ENCODE assay signal across 8 cellular contexts in the genomic region with DNA sequence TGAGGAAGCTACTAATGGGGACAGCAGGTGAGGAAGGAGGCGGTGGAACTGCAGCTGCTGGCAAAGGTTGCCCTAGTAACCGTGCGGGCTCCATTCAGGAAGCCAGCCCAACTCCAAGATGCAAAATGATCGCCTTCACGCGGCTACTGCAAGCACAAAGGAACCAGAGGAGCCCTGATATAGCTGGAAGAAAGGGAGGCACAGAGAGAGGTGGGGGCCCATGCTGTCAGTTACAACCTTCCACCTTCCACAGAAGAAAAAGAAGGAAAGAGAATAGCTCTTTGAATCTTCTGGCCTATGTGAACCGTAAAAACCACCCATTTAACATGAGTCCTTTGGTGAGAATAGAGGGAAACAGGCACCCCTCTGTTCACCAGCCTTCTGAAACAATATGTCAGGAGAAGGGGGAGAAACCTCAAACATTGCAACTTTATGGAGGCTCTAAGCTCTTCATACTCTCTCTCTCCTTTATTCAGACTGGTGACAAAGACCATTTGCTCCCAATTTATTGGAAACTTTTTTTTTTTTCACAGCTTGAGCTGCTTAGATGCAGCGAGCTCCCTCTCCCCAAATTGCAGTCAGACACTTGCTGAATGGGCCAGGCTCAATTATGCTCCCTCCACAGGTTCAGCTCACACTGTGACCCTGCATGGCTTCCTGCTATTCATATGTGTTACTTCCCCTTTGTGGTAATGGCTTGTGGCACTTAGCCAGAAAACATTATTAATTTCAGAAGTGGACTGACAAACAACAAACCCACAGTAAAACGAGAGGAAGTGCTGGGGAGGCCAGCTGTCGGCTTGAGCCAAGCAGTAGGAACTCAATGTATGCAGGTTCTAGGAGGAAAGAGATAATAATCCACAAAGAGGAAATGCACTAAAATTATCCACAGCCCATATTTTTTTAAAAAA. TPM values are rescaled to one million over a fixed set of nuclear protein-coding genes. Genes with fewer than 3 reads are reported as not detected.
A peak's percentile ranks its signal among the peaks of the same experiment; 100 is the strongest.
DNase-seq lines count a peak whose midpoint lies in the region; ATAC-seq, FAIRE-seq and TF ChIP-seq lines count a peak whose summit lies in the region.

No MANE protein-coding gene starts in this region.

- no peak overlapping the region for H3K27ac Mint-ChIP-seq in glutamatergic neuron (ENCODE audit: unreplicated experiment)

- DNase-seq in GM13977 (ENCODE audit: low spot score): peak; percentile 74
- peak; percentile 13 for DNase-seq in H4 (ENCODE audit: low spot score)
- peak; percentile 97 for DNase-seq in KG1 (lab: John Stamatoyannopoulos, UW)
- DNase-seq in bronchial epithelial cell (ENCODE audit: low read depth): peak; percentile 80
- peak; percentile 52 to 71 for DNase-seq in left colon
- DNase-seq in stomach: peak; percentile 34
- no peak for DNase-seq in glutamatergic neuron

- H3K9me3 Mint-ChIP-seq in glutamatergic neuron (ENCODE audit: unreplicated experiment): peaks cover 10% of the 10 kb centered on the region

- peaks cover 1% of the 10 kb centered on the region for H3K36me3 ChIP-seq in bronchial epithelial cell (ENCODE audit: control insufficient read depth, insufficient read depth, low read length)
- peaks cover 0 to 10% (median 4%) of the 10 kb centered on the region in 4 donors for H3K36me3 ChIP-seq in stomach

- no peak for FAIRE-seq in bronchial epithelial cell (lab: Jason Lieb, UNC)

- peaks cover 9% of the 10 kb centered on the region for H3K27me3 Mint-ChIP-seq in glutamatergic neuron (ENCODE audit: unreplicated experiment)

- 21 to 45% (median 41%) methylated on average over 10 of the region's 10 CpGs for WGBS in stomach, 5 donors

- no peaks in the 10 kb centered on the region for H3K9me3 ChIP-seq in stomach

- in situ Hi-C loops in GM13977 (cut with MboI; ENCODE audit: low pct_unique_long_range_greater_than_20kb, low sequenced_read_pairs, unreplicated experiment): no loop called here

- TF ChIP-seq EP300 in stomach (IDR thresholded peaks at IDR 0.05): no peak

- H3K4me3 ChIP-seq in bronchial epithelial cell (ENCODE audit: low read depth, low read length) (no peak overlapping the region), stomach (peak overlapping the region in 1 of 4 donors; percentile 17)

- TF ChIP-seq CTCF in GM13977 (IDR thresholded peaks at IDR 0.05; ENCODE audit: extremely low read depth, insufficient read depth, missing control alignments): no peak
- no peak for TF ChIP-seq CTCF in bronchial epithelial cell (IDR thresholded peaks at IDR 0.05; ENCODE audit: insufficient read depth, low read length, severe bottlenecking)
- no peak for TF ChIP-seq CTCF in stomach (IDR thresholded peaks at IDR 0.05)
- TF ChIP-seq CTCF in glutamatergic neuron (IDR thresholded peaks at IDR 0.05; ENCODE audit: partially characterized antibody, unreplicated experiment): no peak

- no peak overlapping the region for H3K4me3 Mint-ChIP-seq in glutamatergic neuron (ENCODE audit: unreplicated experiment)

- H3K27ac ChIP-seq in stomach: peak overlapping the region; percentile 34 to 97 (median 58)

- no peak for TF ChIP-seq POLR2A in stomach (IDR thresholded peaks at IDR 0.05)

- peak; percentile 67 for ATAC-seq in left colon

- H3K36me3 Mint-ChIP-seq in glutamatergic neuron (ENCODE audit: unreplicated experiment): no peaks in the 10 kb centered on the region

- H3K4me1 ChIP-seq in stomach: peaks cover 23 to 64% (median 38%) of the 10 kb centered on the region in 4 donors

- H3K27me3 ChIP-seq in bronchial epithelial cell (ENCODE audit: control insufficient read depth, insufficient read depth, low read length) (no peaks in the 10 kb centered on the region), stomach (no peaks in the 10 kb centered on the region)

- peaks cover 28% of the 10 kb centered on the region for H3K4me1 Mint-ChIP-seq in glutamatergic neuron (ENCODE audit: low read depth, unreplicated experiment)

- intact Hi-C loops in left colon (cut with DNase I, micrococcal nuclease) (no loop called here), stomach (cut with DNase I; ENCODE audit: low total_unique reads) (no loop called here)

TF ChIP-seq in PFSK-1, 5 proteins besides CTCF, POLR2A, EP300 and RAD21:
- no peak for TF ChIP-seq SIN3A (IDR thresholded peaks at IDR 0.05; ENCODE audit: borderline replicate concordance, insufficient read depth, low read length)
- TF ChIP-seq, protein P1, sequence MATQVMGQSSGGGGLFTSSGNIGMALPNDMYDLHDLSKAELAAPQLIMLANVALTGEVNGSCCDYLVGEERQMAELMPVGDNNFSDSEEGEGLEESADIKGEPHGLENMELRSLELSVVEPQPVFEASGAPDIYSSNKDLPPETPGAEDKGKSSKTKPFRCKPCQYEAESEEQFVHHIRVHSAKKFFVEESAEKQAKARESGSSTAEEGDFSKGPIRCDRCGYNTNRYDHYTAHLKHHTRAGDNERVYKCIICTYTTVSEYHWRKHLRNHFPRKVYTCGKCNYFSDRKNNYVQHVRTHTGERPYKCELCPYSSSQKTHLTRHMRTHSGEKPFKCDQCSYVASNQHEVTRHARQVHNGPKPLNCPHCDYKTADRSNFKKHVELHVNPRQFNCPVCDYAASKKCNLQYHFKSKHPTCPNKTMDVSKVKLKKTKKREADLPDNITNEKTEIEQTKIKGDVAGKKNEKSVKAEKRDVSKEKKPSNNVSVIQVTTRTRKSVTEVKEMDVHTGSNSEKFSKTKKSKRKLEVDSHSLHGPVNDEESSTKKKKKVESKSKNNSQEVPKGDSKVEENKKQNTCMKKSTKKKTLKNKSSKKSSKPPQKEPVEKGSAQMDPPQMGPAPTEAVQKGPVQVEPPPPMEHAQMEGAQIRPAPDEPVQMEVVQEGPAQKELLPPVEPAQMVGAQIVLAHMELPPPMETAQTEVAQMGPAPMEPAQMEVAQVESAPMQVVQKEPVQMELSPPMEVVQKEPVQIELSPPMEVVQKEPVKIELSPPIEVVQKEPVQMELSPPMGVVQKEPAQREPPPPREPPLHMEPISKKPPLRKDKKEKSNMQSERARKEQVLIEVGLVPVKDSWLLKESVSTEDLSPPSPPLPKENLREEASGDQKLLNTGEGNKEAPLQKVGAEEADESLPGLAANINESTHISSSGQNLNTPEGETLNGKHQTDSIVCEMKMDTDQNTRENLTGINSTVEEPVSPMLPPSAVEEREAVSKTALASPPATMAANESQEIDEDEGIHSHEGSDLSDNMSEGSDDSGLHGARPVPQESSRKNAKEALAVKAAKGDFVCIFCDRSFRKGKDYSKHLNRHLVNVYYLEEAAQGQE (IDR thresholded peaks at IDR 0.05; ENCODE audit: insufficient read depth in 1 of 2, low read depth in 2 of 2, low read length in 2 of 2): peak in 1 of 2 experiments; percentile 77; a peak in 2 of 4 replicates
- TF ChIP-seq POLR2AphosphoS5 (IDR thresholded peaks at IDR 0.05; ENCODE audit: low read depth, low read length): peak; percentile 75

RNA-seq across cellular contexts. Expression of a gene that starts 6.2 kb away (rescaled TPM):
- total RNA-seq in H4 (2014; rRNA removed; shearing (Covaris generic)): 2.7 and 4.0 TPM in 2 replicates
- 38.7 TPM for polyA plus RNA-seq in PFSK-1 (2012; ENCODE audit: insufficient read length, low read depth)
- total RNA-seq in bronchial epithelial cell: 12.9 and 149 TPM in 2 replicates
- 10 to 100 TPM; 58.8 to 82.3 TPM for total RNA-seq in left colon
- total RNA-seq in stomach: 100 to 1,000 TPM in 1 of 5 donors, 10 to 100 TPM in 4; 27.5 to 105 (median 30.7) TPM
- 10 to 100 TPM; 11.3 to 16.5 (median 14.8) TPM for polyA plus RNA-seq in stomach
- total RNA-seq in glutamatergic neuron (ENCODE audit: unreplicated experiment): 4.2 TPM
